ENCODE assay signal across 8 cellular contexts in genomic region chr1:33010946-33011731, GRCh38. TPM values are rescaled to one million over a fixed set of nuclear protein-coding genes. Genes with fewer than 3 reads are reported as not detected.
DNase-seq lines count a peak whose midpoint lies in the region; ATAC-seq, FAIRE-seq and TF ChIP-seq lines count a peak whose summit lies in the region.

No MANE protein-coding gene starts in this region.

- no peaks in the 10 kb centered on the region for H3K9me1 ChIP-seq in endothelial cell of umbilical vein (replicated peaks; ENCODE audit: control insufficient read depth, extremely low read depth, insufficient read depth, low read length)

- TF ChIP-seq CTCF in endothelial cell of umbilical vein (IDR thresholded peaks at IDR 0.05; ENCODE audit: extremely low read depth in 1 of 2, insufficient read depth in 1 of 2, low read depth in 1 of 2, low read length in 2 of 2) (no peak), tibial artery (IDR thresholded peaks at IDR 0.05) (no peak), A673 (conservative IDR thresholded peaks at IDR 0.05; ENCODE audit: low read depth, low read length) (no peak)

- no peaks in the 10 kb centered on the region for H3K9me3 ChIP-seq in endothelial cell of umbilical vein (replicated peaks; ENCODE audit: control insufficient read depth, insufficient read depth, low read length)
- H3K9me3 ChIP-seq in mucosa of stomach (ENCODE audit: control insufficient read depth, low read length): no peaks in the 10 kb centered on the region
- H3K9me3 ChIP-seq in tibial artery: no peaks in the 10 kb centered on the region
- H3K9me3 ChIP-seq in A673 (ENCODE audit: low read depth, low read length, poor library complexity, severe bottlenecking): no peaks in the 10 kb centered on the region

- intact Hi-C loops in endothelial cell of umbilical vein (cut with micrococcal nuclease): no loop called here
- intact Hi-C loops in tibial artery (cut with DNase I; ENCODE audit: low total_unique reads): no loop called here
- intact Hi-C loops in A673 (cut with micrococcal nuclease; ENCODE audit: unreplicated experiment): no loop called here

- DNase-seq in NCI-H1092 treated with DMSO at 0.1 percent for 48 hours (lab: John Stamatoyannopoulos, UW) (peak; percentile 51), NCI-H1092 (lab: John Stamatoyannopoulos, UW) (no peak), endothelial cell of umbilical vein (ENCODE audit: low read depth, low spot score) (peak; percentile 86), tibial artery (peak; percentile 50 to 70), A673 (ENCODE audit: low spot score) (no peak), H54 (ENCODE audit: insufficient read length, low spot score) (no peak)

- ATAC-seq in HG03097 (IDR thresholded peaks at IDR 0.05; ENCODE audit: low FRiP score, unreplicated experiment): no peak

- peak; percentile 42 for FAIRE-seq in endothelial cell of umbilical vein (lab: Jason Lieb, UNC)
- no peak for FAIRE-seq in H54 (lab: Jason Lieb, UNC)

- TF ChIP-seq POLR2A in endothelial cell of umbilical vein (IDR thresholded peaks at IDR 0.05; ENCODE audit: low read depth, low read length): no peak
- no peak for TF ChIP-seq POLR2A in H54 (IDR thresholded peaks at IDR 0.05; ENCODE audit: low read depth, low read length)

- H3K36me3 ChIP-seq in endothelial cell of umbilical vein (ENCODE audit: control insufficient read depth in 2 of 2, extremely low read depth in 1 of 2, insufficient read depth in 2 of 2, low read length in 2 of 2) (peaks cover 9 to 11% of the 10 kb centered on the region in 2 experiments), mucosa of stomach (ENCODE audit: control insufficient read depth, insufficient read depth, low read length) (no peaks in the 10 kb centered on the region), tibial artery (peaks cover 26 to 65% (median 56%) of the 10 kb centered on the region in 3 donors), A673 (ENCODE audit: insufficient read depth, low read length, poor library complexity, severe bottlenecking) (peaks cover 55% of the 10 kb centered on the region)

- dilution Hi-C loops in endothelial cell of umbilical vein (cut with MboI; ENCODE audit: extremely low pct_ligation_motif_present, low sequenced_read_pairs): no loop called here

- CTCF ChIA-PET in endothelial cell of umbilical vein (lab: Charles Lee): interaction anchor here (1.1 to 9.4 kb wide), 2 partner anchors 10 to 78 kb away, joined by 3 to 340 read pairs; no protein-coding TSS in a partner anchor
- CTCF ChIA-PET in A673 (lab: Charles Lee): no interaction called here

- H3K9ac ChIP-seq in endothelial cell of umbilical vein (replicated peaks; ENCODE audit: extremely low read depth, insufficient read depth, low read length) (no peak overlapping the region), mucosa of stomach (ENCODE audit: low read length) (peak overlapping the region; percentile 12)

- BruUV-seq in endothelial cell of umbilical vein (replicated peaks; lab: Mats Ljungman, UMichigan): no TSS peak
- BruUV-seq in A673 (replicated peaks; lab: Mats Ljungman, UMichigan): no TSS peak

- no peaks in the 10 kb centered on the region for H3K79me2 ChIP-seq in endothelial cell of umbilical vein (ENCODE audit: control insufficient read depth, insufficient read depth, low read length)

- no peak overlapping the region for H3K4me2 ChIP-seq in endothelial cell of umbilical vein (ENCODE audit: insufficient read depth, low read length)

- H3K4me1 ChIP-seq in endothelial cell of umbilical vein (ENCODE audit: control insufficient read depth, extremely low read depth, insufficient read depth, low read length): peaks cover 13% of the 10 kb centered on the region
- H3K4me1 ChIP-seq in mucosa of stomach (ENCODE audit: control insufficient read depth, insufficient read depth, low read length): peaks cover 52% of the 10 kb centered on the region
- peaks cover 0 to 25% (median 21%) of the 10 kb centered on the region in 4 donors for H3K4me1 ChIP-seq in tibial artery
- H3K4me1 ChIP-seq in A673 (ENCODE audit: insufficient read depth, low read length, poor library complexity, severe bottlenecking): peaks cover 8% of the 10 kb centered on the region

- no peak overlapping the region for H3K27ac ChIP-seq in endothelial cell of umbilical vein (ENCODE audit: insufficient read depth, low read depth, low read length)
- peak overlapping the region; percentile 65 to 72 for H3K27ac ChIP-seq in tibial artery
- H3K27ac ChIP-seq in A673 (ENCODE audit: low read depth, low read length, poor library complexity, severe bottlenecking): no peak overlapping the region

- H3K27me3 ChIP-seq in endothelial cell of umbilical vein (ENCODE audit: control insufficient read depth in 2 of 2, insufficient read depth in 2 of 2, low read length in 2 of 2) (no peaks in the 10 kb centered on the region), mucosa of stomach (ENCODE audit: control insufficient read depth, insufficient read depth, low read length) (no peaks in the 10 kb centered on the region), tibial artery (no peaks in the 10 kb centered on the region), A673 (replicated peaks; ENCODE audit: insufficient read depth, low read depth, low read length, poor library complexity) (no peaks in the 10 kb centered on the region)

- POLR2A ChIA-PET in endothelial cell of umbilical vein (lab: Charles Lee): no interaction called here
- POLR2A ChIA-PET in A673 (lab: Charles Lee; ENCODE audit: low non-redundant PET): no interaction called here

- H3K4me3 ChIP-seq in endothelial cell of umbilical vein (replicated peaks in 1 of 3; ENCODE audit: insufficient read depth in 1 of 3, low read depth in 1 of 3, low read length in 3 of 3) (no peak overlapping the region), mucosa of stomach (ENCODE audit: low read length) (no peak overlapping the region), tibial artery (no peak overlapping the region), A673 (ENCODE audit: low read depth, low read length, poor library complexity, severe bottlenecking) (no peak overlapping the region)

- H2AFZ ChIP-seq in endothelial cell of umbilical vein (ENCODE audit: low read depth, low read length): no peak overlapping the region

- no peaks in the 10 kb centered on the region for H4K20me1 ChIP-seq in endothelial cell of umbilical vein (replicated peaks; ENCODE audit: control insufficient read depth, extremely low read depth, insufficient read depth, low read length)

TF ChIP-seq in endothelial cell of umbilical vein, 7 proteins besides CTCF, POLR2A, EP300 and RAD21:
- no peak for TF ChIP-seq MYC (IDR thresholded peaks at IDR 0.05; ENCODE audit: low read depth, low read length)
- TF ChIP-seq GATA2 (IDR thresholded peaks at IDR 0.05; ENCODE audit: insufficient read depth, insufficient read length, low read depth, low read length): no peak
- TF ChIP-seq EZH2 (IDR thresholded peaks at IDR 0.05; ENCODE audit: borderline replicate concordance, low read depth, low read length, severe bottlenecking): no peak
- no peak for TF ChIP-seq FOS (IDR thresholded peaks at IDR 0.05; ENCODE audit: borderline replicate concordance, insufficient read depth, low read length)
- no peak for TF ChIP-seq JUN (IDR thresholded peaks at IDR 0.05; ENCODE audit: borderline replicate concordance, insufficient read depth, insufficient read length, low read depth)
- TF ChIP-seq POLR2AphosphoS5 (IDR thresholded peaks at IDR 0.05; ENCODE audit: insufficient read depth, low read depth, low read length): no peak
- TF ChIP-seq MAX (IDR thresholded peaks at IDR 0.05; ENCODE audit: insufficient read depth, insufficient read length): no peak

RNA-seq across cellular contexts. Expression of gene AK2, which starts 25.5 kb away (rescaled TPM):
- total RNA-seq in endothelial cell of umbilical vein: 131 and 134 TPM in 2 replicates
- polyA plus RNA-seq in endothelial cell of umbilical vein: 71.4 and 107 TPM in 2 replicates
- 180 and 198 TPM in 2 replicates for polyA plus RNA-seq in endothelial cell of umbilical vein (2011; cell fraction: cytosol; rRNA removed)
- polyA plus RNA-seq in endothelial cell of umbilical vein (2011; cell fraction: nucleus; rRNA removed): 129 and 207 TPM in 2 replicates
- polyA plus RNA-seq in endothelial cell of umbilical vein (2012): 115 and 131 TPM in 2 replicates
- polyA minus RNA-seq in endothelial cell of umbilical vein: 48.3 and 61.9 TPM in 2 replicates
- 106 TPM for polyA minus RNA-seq in endothelial cell of umbilical vein (2011; cell fraction: cytosol; rRNA and poly(A)+ RNA removed)
- polyA minus RNA-seq in endothelial cell of umbilical vein (2011; cell fraction: nucleus; rRNA and poly(A)+ RNA removed): 50.1 and 83.7 TPM in 2 replicates
- total RNA-seq in A673 (2021): 196 and 208 TPM in 2 replicates

RNA-seq across cellular contexts. Expression of gene RNF19B, which starts 46.5 kb away (rescaled TPM):
- total RNA-seq in endothelial cell of umbilical vein (24.2 and 25.6 TPM in 2 replicates), A673 (2021) (14.3 and 14.5 TPM in 2 replicates)
- 19.2 and 19.6 TPM in 2 replicates for polyA plus RNA-seq in endothelial cell of umbilical vein
- polyA plus RNA-seq in endothelial cell of umbilical vein (2011; cell fraction: cytosol; rRNA removed): 24.0 and 26.1 TPM in 2 replicates
- polyA plus RNA-seq in endothelial cell of umbilical vein (2011; cell fraction: nucleus; rRNA removed): 13.0 and 13.6 TPM in 2 replicates
- polyA plus RNA-seq in endothelial cell of umbilical vein (2012): 26.1 and 29.0 TPM in 2 replicates
- polyA minus RNA-seq in endothelial cell of umbilical vein: 25.3 and 31.0 TPM in 2 replicates
- 9.6 TPM for polyA minus RNA-seq in endothelial cell of umbilical vein (2011; cell fraction: cytosol; rRNA and poly(A)+ RNA removed)
- polyA minus RNA-seq in endothelial cell of umbilical vein (2011; cell fraction: nucleus; rRNA and poly(A)+ RNA removed): 9.5 and 9.8 TPM in 2 replicates

Comparison
In these comparisons a context has a peak if more than half of its experiments do, and no peak if none do; other contexts are left out.
1. DNase-seq: peak in NCI-H1092 treated with DMSO at 0.1 percent for 48 hours (single experiment), endothelial cell of umbilical vein (single experiment) and tibial artery (2 of 2); none in NCI-H1092 (single experiment), A673 (single experiment) and H54 (single experiment).
2. H3K27ac ChIP-seq: peak in tibial artery (2 of 2); none in endothelial cell of umbilical vein (single experiment) and A673 (single experiment).